Comparison of ENCODE assay signal across 8 cellular contexts in genomic region chr11:133082851-133083488, GRCh38.
DNase-seq lines count a peak whose midpoint lies in the region; ATAC-seq and TF ChIP-seq lines count a peak whose summit lies in the region.

No MANE protein-coding gene starts in this region.

- H3K4me3 ChIP-seq in SK-N-SH (ENCODE audit: low read depth in 2 of 2, low read length in 1 of 2) (peak overlapping the region; percentile 21 to 44; a peak in 3 of 4 replicates), OCI-LY7 (ENCODE audit: low read depth, low read length, poor library complexity, severe bottlenecking) (no peak overlapping the region)

- POLR2A ChIA-PET in SK-N-SH (lab: Yijun Ruan, JAX) (no interaction called here), OCI-LY7 (lab: Charles Lee) (no interaction called here)

- no peaks in the 10 kb centered on the region for H3K9me3 ChIP-seq in SK-N-SH
- H3K9me3 ChIP-seq in OCI-LY7 (ENCODE audit: low read length): no peaks in the 10 kb centered on the region

- no peak overlapping the region for H2AFZ ChIP-seq in SK-N-SH (ENCODE audit: low read depth)
- no peak overlapping the region for H2AFZ ChIP-seq in OCI-LY7 (ENCODE audit: low read length)

- intact Hi-C loops in OCI-LY7 (cut with micrococcal nuclease; ENCODE audit: unreplicated experiment): no loop called here

- CTCF ChIA-PET in SK-N-SH (lab: Yijun Ruan, JAX): interaction anchor here (0.6 to 8.6 kb wide), 29 partner anchors 9 to 1241 kb away, joined by 3 to 114 read pairs (median 4); no protein-coding TSS in a partner anchor
- CTCF ChIA-PET in OCI-LY7 (lab: Charles Lee; ENCODE audit: unreplicated experiment): no interaction called here

- H3F3A ChIP-seq in SK-N-SH (replicated peaks; ENCODE audit: insufficient read depth): no peaks in the 10 kb centered on the region

- H3K27me3 Mint-ChIP-seq in brain: peaks cover 32% of the 10 kb centered on the region

- peak overlapping the region; percentile 73 to 81 (median 76) for H3K4me3 Mint-ChIP-seq in brain

- H3K9ac ChIP-seq in SK-N-SH: no peak overlapping the region

- H3K4me1 Mint-ChIP-seq in brain: peaks cover 32% of the 10 kb centered on the region

- no peaks in the 10 kb centered on the region for H4K20me1 ChIP-seq in SK-N-SH (ENCODE audit: insufficient read depth)
- no peaks in the 10 kb centered on the region for H4K20me1 ChIP-seq in OCI-LY7 (ENCODE audit: insufficient read depth, low read length)

- TF ChIP-seq RAD21 in SK-N-SH (IDR thresholded peaks at IDR 0.05; ENCODE audit: low read length): peak; percentile 54

- H3K4me2 ChIP-seq in SK-N-SH (peak overlapping the region; percentile 50), OCI-LY7 (ENCODE audit: low read length) (no peak overlapping the region)

- no peaks in the 10 kb centered on the region for H3K9me3 Mint-ChIP-seq in brain

- H3K27ac ChIP-seq in SK-N-SH (ENCODE audit: low read depth in 2 of 2, low read length in 1 of 2) (no peak overlapping the region), OCI-LY7 (ENCODE audit: low read depth, low read length, poor library complexity, severe bottlenecking) (no peak overlapping the region)

- H3K27ac Mint-ChIP-seq in brain: peak overlapping the region in 1 of 5 experiments; percentile 98

- TF ChIP-seq CTCF in SK-N-SH (IDR thresholded peaks at IDR 0.05): peak; percentile 48
- TF ChIP-seq CTCF in brain (conservative IDR thresholded peaks at IDR 0.05): peak; percentile 80 to 85
- no peak for TF ChIP-seq CTCF in OCI-LY7 (conservative IDR thresholded peaks at IDR 0.05; ENCODE audit: low read length)

- 0% methylated on average over 5 of the region's 71 CpGs for WGBS in SK-N-SH (ENCODE audit: low lambda C conversion rate)

- H3K27me3 ChIP-seq in SK-N-SH (ENCODE audit: insufficient read depth): no peaks in the 10 kb centered on the region

- BruUV-seq in OCI-LY7 (replicated peaks; lab: Mats Ljungman, UMichigan): no TSS peak

- no peaks in the 10 kb centered on the region for H3K36me3 ChIP-seq in SK-N-SH (replicated peaks in 1 of 2; ENCODE audit: control insufficient read depth in 1 of 2, insufficient read depth in 2 of 2, low read length in 1 of 2)
- no peaks in the 10 kb centered on the region for H3K36me3 ChIP-seq in OCI-LY7 (ENCODE audit: insufficient read depth, low read length)

- no peaks in the 10 kb centered on the region; a peak in 1 of 4 replicates for H3K4me1 ChIP-seq in SK-N-SH (ENCODE audit: control insufficient read depth in 1 of 2, insufficient read depth in 2 of 2, low read depth in 1 of 2, low read length in 1 of 2)
- H3K4me1 ChIP-seq in OCI-LY7 (ENCODE audit: insufficient read depth, low read length, poor library complexity, severe bottlenecking): no peaks in the 10 kb centered on the region

- H3K79me2 ChIP-seq in SK-N-SH (ENCODE audit: insufficient read depth) (no peaks in the 10 kb centered on the region), OCI-LY7 (ENCODE audit: insufficient read depth, low read depth, low read length) (no peaks in the 10 kb centered on the region)

- no peak for TF ChIP-seq EP300 in SK-N-SH (IDR thresholded peaks at IDR 0.05; ENCODE audit: borderline replicate concordance in 1 of 2, low read depth in 1 of 2, low read length in 1 of 2)

- H3K36me3 Mint-ChIP-seq in brain: no peaks in the 10 kb centered on the region

- DNase-seq in COLO668 (lab: John Stamatoyannopoulos, UW; ENCODE audit: unreplicated experiment) (peak; percentile 71), SK-N-SH (peak; percentile 95), iris pigment epithelial cell (ENCODE audit: low read depth) (peak; percentile 26), OCI-LY7 (ENCODE audit: low spot score) (no peak)
- DNase-seq in stimulated activated CD4-positive, alpha-beta T cell treated with anti-CD3 and anti-CD28 coated beads, Interleukin-12 subunit alpha, Interleukin-12 subunit beta, amount 100 ng/mL, for 24 hours (ENCODE audit: low read depth in 2 of 2): peak; percentile 10 to 48

- H3K9me2 ChIP-seq in SK-N-SH: no peaks in the 10 kb centered on the region
- no peaks in the 10 kb centered on the region for H3K9me2 ChIP-seq in OCI-LY7 (ENCODE audit: insufficient read depth, low read length)

- peak; percentile 91 for ATAC-seq in GM19455 (IDR thresholded peaks at IDR 0.05; ENCODE audit: unreplicated experiment)
- peak; percentile 91 for ATAC-seq in HG03460 (IDR thresholded peaks at IDR 0.05; ENCODE audit: unreplicated experiment)

TF ChIP-seq in SK-N-SH, 30 proteins besides CTCF, POLR2A, EP300 and RAD21:
- TF ChIP-seq JUND (IDR thresholded peaks at IDR 0.05): no peak
- peak; percentile 68 for TF ChIP-seq SMC3 (IDR thresholded peaks at IDR 0.05; ENCODE audit: low read depth, low read length)
- TF ChIP-seq CHD2 (IDR thresholded peaks at IDR 0.05; ENCODE audit: low read length, partially characterized antibody): no peak
- TF ChIP-seq, protein P1, sequence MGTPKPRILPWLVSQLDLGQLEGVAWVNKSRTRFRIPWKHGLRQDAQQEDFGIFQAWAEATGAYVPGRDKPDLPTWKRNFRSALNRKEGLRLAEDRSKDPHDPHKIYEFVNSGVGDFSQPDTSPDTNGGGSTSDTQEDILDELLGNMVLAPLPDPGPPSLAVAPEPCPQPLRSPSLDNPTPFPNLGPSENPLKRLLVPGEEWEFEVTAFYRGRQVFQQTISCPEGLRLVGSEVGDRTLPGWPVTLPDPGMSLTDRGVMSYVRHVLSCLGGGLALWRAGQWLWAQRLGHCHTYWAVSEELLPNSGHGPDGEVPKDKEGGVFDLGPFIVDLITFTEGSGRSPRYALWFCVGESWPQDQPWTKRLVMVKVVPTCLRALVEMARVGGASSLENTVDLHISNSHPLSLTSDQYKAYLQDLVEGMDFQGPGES (IDR thresholded peaks at IDR 0.05; ENCODE audit: low read depth, low read length): no peak
